1 cellular context compared by ENCODE assay signal in the genomic region with DNA sequence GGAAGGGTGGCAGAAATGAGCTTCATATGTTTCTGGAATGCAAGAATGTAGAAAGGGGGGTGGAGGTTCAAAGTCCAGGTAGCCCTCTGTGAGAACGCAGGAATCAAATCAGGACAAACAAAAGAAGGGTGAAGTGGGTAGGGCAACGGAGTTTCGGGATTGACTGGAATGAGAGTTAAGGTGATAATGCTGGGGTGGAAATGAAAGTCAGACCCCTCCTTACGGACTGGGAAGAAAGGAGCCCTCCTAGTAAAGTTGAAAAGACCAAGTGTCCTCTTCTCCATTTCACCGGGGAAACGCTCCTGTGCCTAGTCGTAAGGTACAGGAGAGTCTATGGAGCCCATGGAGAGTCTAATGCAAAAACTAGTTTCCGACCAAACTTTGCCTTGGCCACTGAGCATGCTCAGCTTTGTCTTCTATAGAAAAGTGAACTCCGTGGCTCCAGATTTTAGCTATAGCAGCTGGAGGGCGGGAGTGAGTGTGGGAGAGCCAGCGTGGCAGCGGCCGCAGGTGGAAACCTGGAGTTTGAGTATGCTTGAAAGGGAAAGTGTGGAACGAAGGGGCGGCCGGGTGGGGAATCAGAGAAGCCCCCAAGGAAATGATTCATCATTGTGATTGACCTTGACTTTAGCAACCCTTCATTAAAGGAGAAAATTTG.
TF ChIP-seq lines count a peak whose summit lies in the region.

No MANE protein-coding gene starts in this region.

TF ChIP-seq in HepG2, 621 proteins besides CTCF, POLR2A, EP300 and RAD21 (continued from another document and continues in another):
- TF ChIP-seq KIAA2018 (CRISPR knock-in tag; IDR thresholded peaks at IDR 0.05; ENCODE audit: borderline replicate concordance) = peak; percentile 35; the same call in 1 of the 2 replicates
- TF ChIP-seq BRD4 (CRISPR knock-in tag; IDR thresholded peaks at IDR 0.05) = peak; percentile 82; the same call in 1 of the 2 replicates
- no peak for TF ChIP-seq ZNF773 (CRISPR knock-in tag; IDR thresholded peaks at IDR 0.05; ENCODE audit: borderline replicate concordance)
- TF ChIP-seq, protein P1, sequence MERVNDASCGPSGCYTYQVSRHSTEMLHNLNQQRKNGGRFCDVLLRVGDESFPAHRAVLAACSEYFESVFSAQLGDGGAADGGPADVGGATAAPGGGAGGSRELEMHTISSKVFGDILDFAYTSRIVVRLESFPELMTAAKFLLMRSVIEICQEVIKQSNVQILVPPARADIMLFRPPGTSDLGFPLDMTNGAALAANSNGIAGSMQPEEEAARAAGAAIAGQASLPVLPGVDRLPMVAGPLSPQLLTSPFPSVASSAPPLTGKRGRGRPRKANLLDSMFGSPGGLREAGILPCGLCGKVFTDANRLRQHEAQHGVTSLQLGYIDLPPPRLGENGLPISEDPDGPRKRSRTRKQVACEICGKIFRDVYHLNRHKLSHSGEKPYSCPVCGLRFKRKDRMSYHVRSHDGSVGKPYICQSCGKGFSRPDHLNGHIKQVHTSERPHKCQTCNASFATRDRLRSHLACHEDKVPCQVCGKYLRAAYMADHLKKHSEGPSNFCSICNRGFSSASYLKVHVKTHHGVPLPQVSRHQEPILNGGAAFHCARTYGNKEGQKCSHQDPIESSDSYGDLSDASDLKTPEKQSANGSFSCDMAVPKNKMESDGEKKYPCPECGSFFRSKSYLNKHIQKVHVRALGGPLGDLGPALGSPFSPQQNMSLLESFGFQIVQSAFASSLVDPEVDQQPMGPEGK (CRISPR knock-in tag; IDR thresholded peaks at IDR 0.05) = peak; percentile 78
- TF ChIP-seq IRF9 (CRISPR knock-in tag; IDR thresholded peaks at IDR 0.05; ENCODE audit: borderline replicate concordance) = no peak
- TF ChIP-seq, protein P2, sequence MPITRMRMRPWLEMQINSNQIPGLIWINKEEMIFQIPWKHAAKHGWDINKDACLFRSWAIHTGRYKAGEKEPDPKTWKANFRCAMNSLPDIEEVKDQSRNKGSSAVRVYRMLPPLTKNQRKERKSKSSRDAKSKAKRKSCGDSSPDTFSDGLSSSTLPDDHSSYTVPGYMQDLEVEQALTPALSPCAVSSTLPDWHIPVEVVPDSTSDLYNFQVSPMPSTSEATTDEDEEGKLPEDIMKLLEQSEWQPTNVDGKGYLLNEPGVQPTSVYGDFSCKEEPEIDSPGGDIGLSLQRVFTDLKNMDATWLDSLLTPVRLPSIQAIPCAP (CRISPR knock-in tag; IDR thresholded peaks at IDR 0.05; ENCODE audit: low read depth) = no peak
- no peak for TF ChIP-seq TBX3 (IDR thresholded peaks at IDR 0.05; ENCODE audit: borderline replicate concordance)
- TF ChIP-seq ZNF704 (CRISPR knock-in tag; IDR thresholded peaks at IDR 0.05; ENCODE audit: borderline replicate concordance) = no peak
- TF ChIP-seq RNF2 (conservative IDR thresholded peaks at IDR 0.05; ENCODE audit: low read depth) = no peak
- TF ChIP-seq TOE1 (CRISPR knock-in tag; IDR thresholded peaks at IDR 0.05) = no peak
- TF ChIP-seq SSRP1 (CRISPR knock-in tag; IDR thresholded peaks at IDR 0.05) = no peak
- TF ChIP-seq SP2 (CRISPR knock-in tag; IDR thresholded peaks at IDR 0.05) = no peak
- no peak for TF ChIP-seq TCF12 (IDR thresholded peaks at IDR 0.05)
- TF ChIP-seq TCF12 (CRISPR knock-in tag; IDR thresholded peaks at IDR 0.05) = no peak
- TF ChIP-seq ZNF549 (CRISPR knock-in tag; IDR thresholded peaks at IDR 0.05) = no peak
- TF ChIP-seq ZNF431 (CRISPR knock-in tag; IDR thresholded peaks at IDR 0.05; ENCODE audit: borderline replicate concordance, low read depth) = no peak
- TF ChIP-seq ZNF800 (CRISPR knock-in tag; IDR thresholded peaks at IDR 0.05) = no peak
- TF ChIP-seq HIC2 (CRISPR knock-in tag; IDR thresholded peaks at IDR 0.05; ENCODE audit: low read depth) = peak; percentile 46; the same call in 1 of the 2 replicates
- no peak for TF ChIP-seq DPF2 (CRISPR knock-in tag; IDR thresholded peaks at IDR 0.05; ENCODE audit: borderline replicate concordance, low read depth)
- TF ChIP-seq KLF6 (CRISPR knock-in tag; IDR thresholded peaks at IDR 0.05) = no peak; the same call in 1 of the 2 replicates
- no peak for TF ChIP-seq ZNF124 (CRISPR knock-in tag; IDR thresholded peaks at IDR 0.05)
- no peak for TF ChIP-seq ZNF251 (CRISPR knock-in tag; IDR thresholded peaks at IDR 0.05)
- no peak; the same call in 1 of the 2 replicates for TF ChIP-seq YEATS2 (CRISPR knock-in tag; IDR thresholded peaks at IDR 0.05; ENCODE audit: borderline replicate concordance)
- TF ChIP-seq KLF15 (CRISPR knock-in tag; IDR thresholded peaks at IDR 0.05; ENCODE audit: borderline replicate concordance) = no peak
- TF ChIP-seq ZNF382 (CRISPR knock-in tag; IDR thresholded peaks at IDR 0.05; ENCODE audit: borderline replicate concordance) = no peak
- peak; percentile 85; the same call in 1 of the 2 replicates for TF ChIP-seq KAT7 (CRISPR knock-in tag; IDR thresholded peaks at IDR 0.05; ENCODE audit: borderline replicate concordance)
- TF ChIP-seq HMG20B (CRISPR knock-in tag; conservative IDR thresholded peaks at IDR 0.05) = peak; percentile 97
- TF ChIP-seq ZBTB21 (CRISPR knock-in tag; IDR thresholded peaks at IDR 0.05) = no peak
- TF ChIP-seq ZBTB7B (CRISPR knock-in tag; IDR thresholded peaks at IDR 0.05) = peak; percentile 75; the same call in 1 of the 2 replicates
- TF ChIP-seq ZNF180 (CRISPR knock-in tag; IDR thresholded peaks at IDR 0.05; ENCODE audit: borderline replicate concordance, low read depth) = no peak
- no peak; the same call in 1 of the 2 replicates for TF ChIP-seq HES4 (CRISPR knock-in tag; IDR thresholded peaks at IDR 0.05; ENCODE audit: borderline replicate concordance)
- no peak for TF ChIP-seq ZNF354B (CRISPR knock-in tag; IDR thresholded peaks at IDR 0.05)
- peak; percentile 26; the same call in 1 of the 2 replicates for TF ChIP-seq TFDP1 (CRISPR knock-in tag; IDR thresholded peaks at IDR 0.05; ENCODE audit: borderline replicate concordance)
- no peak for TF ChIP-seq CREB1 (IDR thresholded peaks at IDR 0.05)
- 0 out of 2 replicates have a peak, but pooled peaks have one; percentile 4 for TF ChIP-seq CREB1 (CRISPR knock-in tag; IDR thresholded peaks at IDR 0.05)
